In the genomic region with DNA sequence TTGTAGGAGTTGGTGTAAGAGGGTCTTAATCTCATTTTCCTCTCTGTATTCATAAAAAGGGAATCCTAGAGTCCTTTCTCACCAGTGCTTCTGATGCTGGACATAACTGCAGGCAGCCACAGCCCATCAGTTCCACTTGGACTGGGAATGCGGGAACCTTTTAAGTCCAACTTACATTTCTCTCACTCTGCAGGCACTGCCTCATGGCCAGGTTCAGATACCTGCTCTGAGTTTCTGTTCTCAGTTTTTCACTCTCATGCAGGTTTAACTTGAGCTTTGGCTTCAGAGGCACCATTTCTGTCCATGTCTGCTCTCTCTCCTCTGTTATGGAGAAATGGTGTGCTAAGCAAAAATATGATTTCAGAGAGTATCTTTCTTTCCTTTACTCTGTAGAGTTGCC, we compare ENCODE assay signal across 20 cellular contexts. TPM values are rescaled to one million over a fixed set of nuclear protein-coding genes. Genes with fewer than 3 reads are reported as not detected.
DNase-seq lines count a peak whose midpoint lies in the region; ATAC-seq, FAIRE-seq and TF ChIP-seq lines count a peak whose summit lies in the region.
"Had no signal": no experiment of that assay in that cellular context is flagged by ENCODE, and none has a peak within 500 bp of the region (broad histone marks: within the 10 kb centered on the region; RNA-seq: fewer than 3 reads in every experiment).

No MANE protein-coding gene starts in this region.

- WGBS in H9 (ENCODE audit: extremely low coverage, insufficient read length, low lambda C conversion rate) = no CpG with 5 or more reads among the region's 1 CpG
- 56% methylated on average over 1 of the region's 1 CpG for WGBS in suprapubic skin

- H4K20me1 ChIP-seq in H9 (ENCODE audit: control insufficient read depth, insufficient read depth, insufficient read length) = no peaks in the 10 kb centered on the region

- H3K4me3 ChIP-seq in coronary artery = no peak overlapping the region
- H3K4me3 ChIP-seq in naive thymus-derived CD4-positive, alpha-beta T cell (ENCODE audit: low read length) = no peak overlapping the region
- H3K4me3 ChIP-seq in suprapubic skin = peak overlapping the region; percentile 98

- POLR2A ChIA-PET in naive thymus-derived CD4-positive, alpha-beta T cell (lab: Charles Lee) = interaction anchor here (0.6 to 0.8 kb wide), 2 partner anchors 15 to 1323 kb away, joined by 3 read pairs; no protein-coding TSS in a partner anchor

- H3K4ac ChIP-seq in H9 (ENCODE audit: low read depth, low read length) = no peak overlapping the region

- no peak for TF ChIP-seq POLR2A in suprapubic skin (IDR thresholded peaks at IDR 0.05)
- TF ChIP-seq POLR2A in H54 (IDR thresholded peaks at IDR 0.05; ENCODE audit: low read depth, low read length) = no peak

- H4K8ac ChIP-seq in H9 (replicated peaks; ENCODE audit: insufficient read length, low read depth, low read length) = no peak overlapping the region

- TF ChIP-seq CTCF in H9 (conservative IDR thresholded peaks at IDR 0.05) (no peak), coronary artery (IDR thresholded peaks at IDR 0.05) (no peak), suprapubic skin (IDR thresholded peaks at IDR 0.05) (no peak), mesothelial cell of epicardium (IDR thresholded peaks at IDR 0.05; ENCODE audit: unreplicated experiment) (no peak)

- H3K4me1 ChIP-seq in H9 (ENCODE audit: insufficient read depth, low read length) (no peaks in the 10 kb centered on the region), suprapubic skin (peaks cover 69% of the 10 kb centered on the region)
- H3K4me1 ChIP-seq in naive thymus-derived CD4-positive, alpha-beta T cell (ENCODE audit: control insufficient read depth in 2 of 2, insufficient read depth in 2 of 2, low read length in 2 of 2) = peaks cover 15 to 20% of the 10 kb centered on the region in 2 donors

- no peak overlapping the region for H2BK120ac ChIP-seq in H9 (ENCODE audit: low read depth, low read length, poor library complexity, severe bottlenecking)

- no peak overlapping the region for H3K18ac ChIP-seq in H9 (ENCODE audit: insufficient read length, low read depth, low read length)

- no peak overlapping the region for H2BK20ac ChIP-seq in H9 (ENCODE audit: low read depth, low read length, poor library complexity, severe bottlenecking)

- no peak overlapping the region for H2BK12ac ChIP-seq in H9 (ENCODE audit: insufficient read length, low read depth, low read length)

- FAIRE-seq in H54 (lab: Jason Lieb, UNC) = no peak
- FAIRE-seq: bronchial epithelial cell, D721Med, islet of Langerhans had no signal

- H3K14ac ChIP-seq in H9 (ENCODE audit: insufficient read depth, low read length) = no peak overlapping the region

- H3K9me3 ChIP-seq in H9 (ENCODE audit: control insufficient read depth, low read depth, low read length) = no peaks in the 10 kb centered on the region
- H3K9me3 ChIP-seq in naive thymus-derived CD4-positive, alpha-beta T cell (ENCODE audit: control insufficient read depth in 2 of 3, low read length in 3 of 3) = no peaks in the 10 kb centered on the region
- no peaks in the 10 kb centered on the region for H3K9me3 ChIP-seq in suprapubic skin

- H3K4me1 Mint-ChIP-seq in H9 (peaks cover 11 to 20% of the 10 kb centered on the region in 2 experiments), mesothelial cell of epicardium (peaks cover 38% of the 10 kb centered on the region)
- peaks cover 23 to 70% (median 68%) of the 10 kb centered on the region in 7 donors for H3K4me1 Mint-ChIP-seq in naive thymus-derived CD4-positive, alpha-beta T cell

- CTCF ChIA-PET in naive thymus-derived CD4-positive, alpha-beta T cell (lab: Charles Lee) = interaction anchor here (0.9 to 1.8 kb wide), 2 partner anchors 19 to 69 kb away, joined by 3 to 6 read pairs; no protein-coding TSS in a partner anchor

- no peak overlapping the region for H3K9ac ChIP-seq in H9 (ENCODE audit: extremely low read depth, insufficient read length, low read length)

- H2BK15ac ChIP-seq in H9 (ENCODE audit: low read depth, low read length) = no peak overlapping the region

- no peak overlapping the region for H3K56ac ChIP-seq in H9 (ENCODE audit: insufficient read length, low read depth, low read length)

- no peak for ATAC-seq in naive thymus-derived CD4-positive, alpha-beta T cell
- ATAC-seq: activated T-helper 17 cell treated with anti-CD3 and anti-CD28 coated beads, Interleukin-2, amount 50 U/mL, for 72 hours; right cardiac atrium; stimulated activated naive CD8-positive, alpha-beta T cell treated with anti-CD3 and anti-CD28 coated beads, Interleukin-15, amount 100 ng/mL, for 72 hours had no signal

- H3K79me1 ChIP-seq in H9 (ENCODE audit: insufficient read depth, low read depth, low read length, poor library complexity, severe bottlenecking) = no peaks in the 10 kb centered on the region

- no peak overlapping the region for H3K23ac ChIP-seq in H9 (ENCODE audit: insufficient read length, low read depth, low read length)

- DNase-seq in H9 (peak; percentile 9), coronary artery (ENCODE audit: low spot score) (peak; percentile 31), suprapubic skin (ENCODE audit: low spot score in 2 of 2) (peak in 1 of 2 donors; percentile 45), H54 (ENCODE audit: insufficient read length, low spot score) (no peak), putamen (ENCODE audit: low spot score) (no peak), mesothelial cell of epicardium (ENCODE audit: low spot score in 2 of 2, unreplicated experiment in 2 of 2) (no peak)
- no peak for DNase-seq in naive thymus-derived CD4-positive, alpha-beta T cell
- DNase-seq: activated CD4-positive, CD25-positive, alpha-beta regulatory T cell; activated CD8-positive, alpha-beta memory T cell treated with anti-CD3 and anti-CD28 coated beads for 24 hours; Kasumi-1; NCI-H2107; right cardiac atrium; stimulated activated naive CD8-positive, alpha-beta T cell treated with anti-CD3 and anti-CD28 coated beads, Interleukin-15, amount 100 ng/mL, for 72 hours had no signal

- no peak overlapping the region for H4K5ac ChIP-seq in H9 (ENCODE audit: insufficient read length, low read depth, low read length)

- no peak overlapping the region for H3K4me3 Mint-ChIP-seq in H9
- peak overlapping the region in 1 of 10 donors; percentile 14 for H3K4me3 Mint-ChIP-seq in naive thymus-derived CD4-positive, alpha-beta T cell
- H3K4me3 Mint-ChIP-seq in mesothelial cell of epicardium = no peak overlapping the region
- H3K4me3 Mint-ChIP-seq: activated T-helper 17 cell treated with anti-CD3 and anti-CD28 coated beads, Interleukin-2, amount 50 U/mL, for 72 hours; memory B cell; stimulated activated naive CD8-positive, alpha-beta T cell treated with anti-CD3 and anti-CD28 coated beads, Interleukin-15, amount 100 ng/mL, for 72 hours had no signal

- H3K27ac ChIP-seq in H9 (ENCODE audit: insufficient read length, low read depth, low read length) = no peak overlapping the region
- H3K27ac ChIP-seq in coronary artery = peak overlapping the region; percentile 10 to 17
- H3K27ac ChIP-seq in naive thymus-derived CD4-positive, alpha-beta T cell (ENCODE audit: low read depth, low read length) = no peak overlapping the region
- H3K27ac ChIP-seq in suprapubic skin = peak overlapping the region; percentile 99

- peaks cover 0 to 12% (median 0%) of the 10 kb centered on the region in 3 experiments; a peak in 4 of 7 replicates for H3K36me3 Mint-ChIP-seq in H9 (ENCODE audit: insufficient read depth in 1 of 3, low read depth in 3 of 3)
- peaks cover 0 to 5% (median 0%) of the 10 kb centered on the region in 5 donors for H3K36me3 Mint-ChIP-seq in naive thymus-derived CD4-positive, alpha-beta T cell
- H3K36me3 Mint-ChIP-seq in mesothelial cell of epicardium = peaks cover 5% of the 10 kb centered on the region
- H3K36me3 Mint-ChIP-seq: memory B cell had no signal

- no peak overlapping the region for H2BK5ac ChIP-seq in H9 (ENCODE audit: insufficient read length, low read length)

- no peaks in the 10 kb centered on the region for H3K9me3 Mint-ChIP-seq in H9
- peaks cover 0 to 2% (median 0%) of the 10 kb centered on the region in 11 donors for H3K9me3 Mint-ChIP-seq in naive thymus-derived CD4-positive, alpha-beta T cell
- no peaks in the 10 kb centered on the region for H3K9me3 Mint-ChIP-seq in mesothelial cell of epicardium
- H3K9me3 Mint-ChIP-seq: activated T-helper 17 cell treated with anti-CD3 and anti-CD28 coated beads, Interleukin-2, amount 50 U/mL, for 72 hours; memory B cell; stimulated activated naive CD8-positive, alpha-beta T cell treated with anti-CD3 and anti-CD28 coated beads, Interleukin-15, amount 100 ng/mL, for 72 hours had no signal

- intact Hi-C loops in naive thymus-derived CD4-positive, alpha-beta T cell (cut with micrococcal nuclease) = loop anchor here in 1 of 2 donors (10.0 kb wide), 1 partner anchor 131 kb away; no protein-coding TSS in a partner anchor

- no peak overlapping the region for H2AK5ac ChIP-seq in H9 (ENCODE audit: insufficient read length, low read length)

- H3K4me2 ChIP-seq in H9 (ENCODE audit: insufficient read depth, insufficient read length, low read length) = no peak overlapping the region

- no peak for TF ChIP-seq EP300 in suprapubic skin (IDR thresholded peaks at IDR 0.05)

- no peak overlapping the region for H3K27ac Mint-ChIP-seq in H9
- H3K27ac Mint-ChIP-seq in naive thymus-derived CD4-positive, alpha-beta T cell = peak overlapping the region in 5 of 9 donors; percentile 9 to 76 (median 34)
- H3K27ac Mint-ChIP-seq in mesothelial cell of epicardium = no peak overlapping the region
- H3K27ac Mint-ChIP-seq: activated T-helper 17 cell treated with anti-CD3 and anti-CD28 coated beads, Interleukin-2, amount 50 U/mL, for 72 hours; memory B cell had no signal

- H3K36me3 ChIP-seq in naive thymus-derived CD4-positive, alpha-beta T cell (ENCODE audit: control insufficient read depth in 2 of 3, insufficient read depth in 3 of 3, low read length in 3 of 3) = peaks cover 0 to 5% (median 0%) of the 10 kb centered on the region in 3 experiments
- H3K36me3 ChIP-seq in suprapubic skin = peaks cover 6% of the 10 kb centered on the region

- no peak overlapping the region for H4K91ac ChIP-seq in H9 (ENCODE audit: insufficient read length, low read depth, low read length)

- H3T11ph ChIP-seq in H9 (ENCODE audit: low read length) = no peak overlapping the region

- peaks cover 3% of the 10 kb centered on the region; the same call in 1 of the 2 replicates for H3K79me2 ChIP-seq in H9 (ENCODE audit: insufficient read depth, low read length)

- peaks cover 12% of the 10 kb centered on the region for H3K23me2 ChIP-seq in H9 (ENCODE audit: insufficient read length, low read depth, low read length, poor library complexity, severe bottlenecking)

- H2AFZ ChIP-seq in H9 (ENCODE audit: low read length) = no peak overlapping the region

- peaks cover 23% of the 10 kb centered on the region for H3K27me3 Mint-ChIP-seq in H9 (ENCODE audit: low read depth)
- peaks cover 0 to 30% (median 0%) of the 10 kb centered on the region in 5 donors for H3K27me3 Mint-ChIP-seq in naive thymus-derived CD4-positive, alpha-beta T cell
- H3K27me3 Mint-ChIP-seq in mesothelial cell of epicardium (ENCODE audit: low read depth) = peaks cover 4% of the 10 kb centered on the region
- H3K27me3 Mint-ChIP-seq: activated T-helper 17 cell treated with anti-CD3 and anti-CD28 coated beads, Interleukin-2, amount 50 U/mL, for 72 hours; memory B cell; stimulated activated naive CD8-positive, alpha-beta T cell treated with anti-CD3 and anti-CD28 coated beads, Interleukin-15, amount 100 ng/mL, for 72 hours had no signal

- H3K27me3 ChIP-seq in H9 (ENCODE audit: insufficient read depth, low read length) (peaks cover 3% of the 10 kb centered on the region; the same call in 1 of the 2 replicates), suprapubic skin (no peaks in the 10 kb centered on the region)
- H3K27me3 ChIP-seq in naive thymus-derived CD4-positive, alpha-beta T cell (ENCODE audit: control insufficient read depth in 2 of 2, insufficient read depth in 2 of 2, low read length in 2 of 2) = no peaks in the 10 kb centered on the region

RNA-seq across cellular contexts. Expression of gene ACVR1B, which starts 4.2 kb away (rescaled TPM):
- total RNA-seq in H9 (2021) = 15.6 and 16.3 TPM in 2 replicates
- 10 to 100 TPM in 4 of 5 experiments, 1 to 10 TPM in 1; 4.9 to 14.8 (median 14.2) TPM for total RNA-seq in naive thymus-derived CD4-positive, alpha-beta T cell
- polyA plus RNA-seq in naive thymus-derived CD4-positive, alpha-beta T cell = 1 to 10 TPM; 2.5 to 2.9 TPM
- total RNA-seq in suprapubic skin = 100 to 1,000 TPM in 1 of 4 donors, 10 to 100 TPM in 3; 40.5 to 103 (median 57.3) TPM
- 31.2 to 31.3 TPM (median 31.2 TPM) in 3 replicates for total RNA-seq in mesothelial cell of epicardium

RNA-seq across cellular contexts. Expression of gene ACVRL1, which starts 48.4 kb away (rescaled TPM):
- total RNA-seq in H9 (2021) (not detected in 2 replicates), suprapubic skin (10 to 100 TPM; 31.2 to 43.4 (median 39.0) TPM), mesothelial cell of epicardium (0.16 TPM in 1 of 3 replicates, not detected in the others)
- total RNA-seq in naive thymus-derived CD4-positive, alpha-beta T cell = under 1 TPM in 2 of 5 experiments, not detected in 3; 0.64 to 0.70 TPM
- not detected for polyA plus RNA-seq in naive thymus-derived CD4-positive, alpha-beta T cell
- total RNA-seq: activated T-helper 17 cell treated with anti-CD3 and anti-CD28 coated beads, Interleukin-2, amount 50 U/mL, for 72 hours; SK-MEL-5; T-helper 2 cell treated with Interferon-gamma antibody and Interleukin-4, amounts not matched to agents 100 ng/mL and 5 ng/mL, for 36 hours had no signal

RNA-seq across cellular contexts. Expression of gene TAMALIN, which starts 51.0 kb away (rescaled TPM):
- total RNA-seq in H9 (2021) (1.1 and 1.2 TPM in 2 replicates), suprapubic skin (10 to 100 TPM; 11.5 to 14.5 (median 12.5) TPM), mesothelial cell of epicardium (20.3 to 24.3 TPM (median 22.0 TPM) in 3 replicates)
- total RNA-seq in naive thymus-derived CD4-positive, alpha-beta T cell = 100 to 1,000 TPM in 2 of 5 experiments, 10 to 100 TPM in 2, 1 to 10 TPM in 1; 5.6 to 501 (median 33.7) TPM
- 1 to 10 TPM; 1.1 to 1.3 TPM for polyA plus RNA-seq in naive thymus-derived CD4-positive, alpha-beta T cell
- total RNA-seq: bronchial epithelial cell had no signal

Comparison
In these comparisons a context has a peak if more than half of its experiments do, and no peak if none do; other contexts are left out.
1. DNase-seq: peak in H9 (single experiment) and coronary artery (single experiment); none in naive thymus-derived CD4-positive, alpha-beta T cell (0 of 9), H54 (single experiment), putamen (single experiment) and mesothelial cell of epicardium (0 of 2).
2. H3K27ac ChIP-seq: peak in coronary artery (2 of 2) and suprapubic skin (single experiment); none in H9 (single experiment) and naive thymus-derived CD4-positive, alpha-beta T cell (single experiment).
3. H3K27ac Mint-ChIP-seq: peak in naive thymus-derived CD4-positive, alpha-beta T cell (5 of 9); none in H9 (0 of 3) and mesothelial cell of epicardium (single experiment).
4. RNA of gene ACVRL1, which starts 48.4 kb away (total RNA-seq): 31.2 to 43.4 TPM in suprapubic skin; not detected in H9, 0.64 to 0.70 TPM in naive thymus-derived CD4-positive, alpha-beta T cell and 0.16 TPM in mesothelial cell of epicardium; every median in the first group is over 10 times any median in the second.